ENCODE assay signal across 3 cellular contexts in the genomic region with DNA sequence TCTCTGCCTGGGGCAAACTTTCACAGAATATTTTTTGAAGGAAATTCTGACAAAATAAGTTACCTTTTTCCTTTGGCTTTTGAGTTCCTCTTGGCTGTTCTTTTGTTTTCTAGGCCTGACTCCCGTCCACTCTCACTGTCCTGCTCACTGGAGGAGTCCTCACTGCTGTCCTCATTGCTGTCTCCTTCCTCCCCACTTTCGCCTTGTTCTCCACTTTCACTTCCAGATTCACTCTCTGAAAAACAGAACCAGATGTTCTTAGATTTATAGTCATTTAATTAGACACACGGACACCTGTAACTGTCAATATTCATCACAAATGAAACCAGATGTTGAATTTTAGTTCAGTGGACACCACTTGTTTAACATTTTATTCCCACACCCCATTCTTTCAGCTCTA.
TF ChIP-seq lines count a peak whose summit lies in the region.

No MANE protein-coding gene starts in this region.

TF ChIP-seq in SK-N-SH, 30 proteins besides CTCF, POLR2A, EP300 and RAD21:
- TF ChIP-seq, protein P1, sequence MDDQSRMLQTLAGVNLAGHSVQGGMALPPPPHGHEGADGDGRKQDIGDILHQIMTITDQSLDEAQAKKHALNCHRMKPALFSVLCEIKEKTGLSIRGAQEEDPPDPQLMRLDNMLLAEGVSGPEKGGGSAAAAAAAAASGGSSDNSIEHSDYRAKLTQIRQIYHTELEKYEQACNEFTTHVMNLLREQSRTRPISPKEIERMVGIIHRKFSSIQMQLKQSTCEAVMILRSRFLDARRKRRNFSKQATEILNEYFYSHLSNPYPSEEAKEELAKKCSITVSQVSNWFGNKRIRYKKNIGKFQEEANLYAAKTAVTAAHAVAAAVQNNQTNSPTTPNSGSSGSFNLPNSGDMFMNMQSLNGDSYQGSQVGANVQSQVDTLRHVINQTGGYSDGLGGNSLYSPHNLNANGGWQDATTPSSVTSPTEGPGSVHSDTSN (IDR thresholded peaks at IDR 0.05), result no peak
- TF ChIP-seq TAF1 (IDR thresholded peaks at IDR 0.05; ENCODE audit: borderline replicate concordance, low read depth, low read length) (no peak), RXRA (IDR thresholded peaks at IDR 0.05; ENCODE audit: borderline replicate concordance, low read depth) (no peak), NFIC (IDR thresholded peaks at IDR 0.05; ENCODE audit: borderline replicate concordance) (no peak), USF2 (IDR thresholded peaks at IDR 0.05; ENCODE audit: borderline replicate concordance, low read depth, low read length) (no peak), MEF2A (IDR thresholded peaks at IDR 0.05; ENCODE audit: borderline replicate concordance, low read depth) (no peak), GATA2 (CRISPR knock-in tag; IDR thresholded peaks at IDR 0.05) (no peak), MXI1 (IDR thresholded peaks at IDR 0.05; ENCODE audit: low read depth, low read length) (no peak), GABPA (IDR thresholded peaks at IDR 0.05; ENCODE audit: low read depth) (no peak), SMC3 (IDR thresholded peaks at IDR 0.05; ENCODE audit: low read depth, low read length) (no peak), RCOR1 (IDR thresholded peaks at IDR 0.05; ENCODE audit: low read length) (no peak), TCF12 (IDR thresholded peaks at IDR 0.05) (no peak), RFX5 (IDR thresholded peaks at IDR 0.05; ENCODE audit: low read length) (no peak), FOXM1 (IDR thresholded peaks at IDR 0.05; ENCODE audit: low read depth) (no peak), ELF1 (IDR thresholded peaks at IDR 0.05) (no peak), POLR2AphosphoS5 (IDR thresholded peaks at IDR 0.05; ENCODE audit: low read depth, low read length) (no peak), YY1 (IDR thresholded peaks at IDR 0.05; ENCODE audit: low read depth) (no peak)

TF ChIP-seq in SK-N-SH treated with all-trans-retinoic acid at 6 μM for 48 hours, 23 proteins besides CTCF, POLR2A, EP300 and RAD21:
- TF ChIP-seq, protein P2, sequence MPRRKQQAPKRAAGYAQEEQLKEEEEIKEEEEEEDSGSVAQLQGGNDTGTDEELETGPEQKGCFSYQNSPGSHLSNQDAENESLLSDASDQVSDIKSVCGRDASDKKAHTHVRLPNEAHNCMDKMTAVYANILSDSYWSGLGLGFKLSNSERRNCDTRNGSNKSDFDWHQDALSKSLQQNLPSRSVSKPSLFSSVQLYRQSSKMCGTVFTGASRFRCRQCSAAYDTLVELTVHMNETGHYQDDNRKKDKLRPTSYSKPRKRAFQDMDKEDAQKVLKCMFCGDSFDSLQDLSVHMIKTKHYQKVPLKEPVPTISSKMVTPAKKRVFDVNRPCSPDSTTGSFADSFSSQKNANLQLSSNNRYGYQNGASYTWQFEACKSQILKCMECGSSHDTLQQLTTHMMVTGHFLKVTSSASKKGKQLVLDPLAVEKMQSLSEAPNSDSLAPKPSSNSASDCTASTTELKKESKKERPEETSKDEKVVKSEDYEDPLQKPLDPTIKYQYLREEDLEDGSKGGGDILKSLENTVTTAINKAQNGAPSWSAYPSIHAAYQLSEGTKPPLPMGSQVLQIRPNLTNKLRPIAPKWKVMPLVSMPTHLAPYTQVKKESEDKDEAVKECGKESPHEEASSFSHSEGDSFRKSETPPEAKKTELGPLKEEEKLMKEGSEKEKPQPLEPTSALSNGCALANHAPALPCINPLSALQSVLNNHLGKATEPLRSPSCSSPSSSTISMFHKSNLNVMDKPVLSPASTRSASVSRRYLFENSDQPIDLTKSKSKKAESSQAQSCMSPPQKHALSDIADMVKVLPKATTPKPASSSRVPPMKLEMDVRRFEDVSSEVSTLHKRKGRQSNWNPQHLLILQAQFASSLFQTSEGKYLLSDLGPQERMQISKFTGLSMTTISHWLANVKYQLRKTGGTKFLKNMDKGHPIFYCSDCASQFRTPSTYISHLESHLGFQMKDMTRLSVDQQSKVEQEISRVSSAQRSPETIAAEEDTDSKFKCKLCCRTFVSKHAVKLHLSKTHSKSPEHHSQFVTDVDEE (CRISPR knock-in tag; IDR thresholded peaks at IDR 0.05), result no peak
- TF ChIP-seq ZNF565 (CRISPR knock-in tag; conservative IDR thresholded peaks at IDR 0.05; ENCODE audit: low read depth) (no peak), ZFP30 (CRISPR knock-in tag; IDR thresholded peaks at IDR 0.05) (no peak), PATZ1 (CRISPR knock-in tag; IDR thresholded peaks at IDR 0.05; ENCODE audit: borderline replicate concordance) (no peak), BACH2 (CRISPR knock-in tag; IDR thresholded peaks at IDR 0.05; ENCODE audit: borderline replicate concordance) (no peak), TCF4 (CRISPR knock-in tag; IDR thresholded peaks at IDR 0.05; ENCODE audit: borderline replicate concordance) (no peak), PPARA (CRISPR knock-in tag; IDR thresholded peaks at IDR 0.05; ENCODE audit: borderline replicate concordance) (no peak), ZFP3 (CRISPR knock-in tag; IDR thresholded peaks at IDR 0.05) (no peak), CSRNP3 (CRISPR knock-in tag; IDR thresholded peaks at IDR 0.05) (no peak), ISL1 (CRISPR knock-in tag; IDR thresholded peaks at IDR 0.05) (no peak), TOX (CRISPR knock-in tag; IDR thresholded peaks at IDR 0.05; ENCODE audit: borderline replicate concordance) (no peak), CSDC2 (CRISPR knock-in tag; IDR thresholded peaks at IDR 0.05) (no peak)

TF ChIP-seq in GM12878, 131 proteins besides CTCF, POLR2A, EP300 and RAD21 (continued from another document):
- TF ChIP-seq SPI1 (IDR thresholded peaks at IDR 0.05; ENCODE audit: borderline replicate concordance, insufficient read depth, low read depth, low read length), result peak; percentile 41; the same call in 1 of the 2 replicates
- no peak for TF ChIP-seq POLR2AphosphoS2 (IDR thresholded peaks at IDR 0.05; ENCODE audit: low read depth, low read length)
- TF ChIP-seq, protein P3, sequence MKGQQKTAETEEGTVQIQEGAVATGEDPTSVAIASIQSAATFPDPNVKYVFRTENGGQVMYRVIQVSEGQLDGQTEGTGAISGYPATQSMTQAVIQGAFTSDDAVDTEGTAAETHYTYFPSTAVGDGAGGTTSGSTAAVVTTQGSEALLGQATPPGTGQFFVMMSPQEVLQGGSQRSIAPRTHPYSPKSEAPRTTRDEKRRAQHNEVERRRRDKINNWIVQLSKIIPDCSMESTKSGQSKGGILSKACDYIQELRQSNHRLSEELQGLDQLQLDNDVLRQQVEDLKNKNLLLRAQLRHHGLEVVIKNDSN (IDR thresholded peaks at IDR 0.05; ENCODE audit: borderline replicate concordance, extremely low read length, insufficient read depth, low read depth, low read length), result no peak
- 0 out of 2 replicates have a peak, but pooled peaks have one; percentile 28 for TF ChIP-seq PML (IDR thresholded peaks at IDR 0.05; ENCODE audit: low read length)
- TF ChIP-seq TCF12 (IDR thresholded peaks at IDR 0.05; ENCODE audit: low read depth, low read length), result 0 out of 2 replicates have a peak, but pooled peaks have one; percentile 26
- TF ChIP-seq ETV6 (conservative IDR thresholded peaks at IDR 0.05 in 1 of 2, IDR thresholded peaks at IDR 0.05 in 1 of 2; ENCODE audit: borderline replicate concordance in 1 of 2, low read depth in 1 of 2), result peak in 1 of 2 experiments; percentile 30; a peak in 1 of 4 replicates
- TF ChIP-seq NBN (IDR thresholded peaks at IDR 0.05), result 0 out of 2 replicates have a peak, but pooled peaks have one; percentile 32
